In the genomic region with DNA sequence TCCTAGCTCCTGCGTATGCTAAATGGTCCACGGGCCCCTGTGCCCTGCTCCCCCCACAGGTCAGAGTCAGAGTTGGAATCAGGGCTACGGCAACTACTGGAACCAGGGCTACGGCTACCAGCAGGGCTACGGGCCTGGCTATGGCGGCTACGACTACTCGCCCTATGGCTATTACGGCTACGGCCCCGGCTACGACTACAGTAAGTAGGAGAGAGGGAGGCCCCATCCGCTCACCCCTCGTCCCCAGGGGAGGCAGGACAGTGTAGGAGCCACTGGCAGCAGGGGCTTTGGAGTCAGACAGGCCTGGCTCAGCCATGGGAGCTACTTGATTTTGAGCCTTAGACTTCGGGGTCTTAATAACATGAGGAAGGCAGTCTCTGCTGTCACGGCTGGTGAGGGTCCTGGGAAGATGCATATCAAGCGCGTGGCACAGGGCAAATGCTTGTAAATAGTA, we compare ENCODE assay signal across 22 cellular contexts. TPM values are rescaled to one million over a fixed set of nuclear protein-coding genes. Genes with fewer than 3 reads are reported as not detected.
DNase-seq lines count a peak whose midpoint lies in the region; ATAC-seq and TF ChIP-seq lines count a peak whose summit lies in the region.
"Had no signal": no experiment of that assay in that cellular context is flagged by ENCODE, and none has a peak within 500 bp of the region (broad histone marks: within the 10 kb centered on the region; RNA-seq: fewer than 3 reads in every experiment).

No MANE protein-coding gene starts in this region.

- peak overlapping the region; percentile 49 for H3K4me3 Mint-ChIP-seq in activated T-cell treated with anti-CD3 and anti-CD28 coated beads, Interleukin-2, amount 50 U/mL, for 24 hours
- no peak overlapping the region for H3K4me3 Mint-ChIP-seq in stimulated activated effector memory CD8-positive, alpha-beta T cell treated with anti-CD3 and anti-CD28 coated beads, Interleukin-12 subunit alpha, Interleukin-12 subunit beta, amount 100 ng/mL, for 72 hours
- H3K4me3 Mint-ChIP-seq: activated B cell treated with CpG ODN at 0.5 μM for 24 hours; activated CD8-positive, alpha-beta memory T cell treated with anti-CD3 and anti-CD28 coated beads, Interleukin-2, amount 10 ng/mL, durations not matched to agents 7 days and 5 days had no signal

- H3K9me3 ChIP-seq in ectodermal cell (ENCODE audit: control insufficient read depth, low read length) (no peaks in the 10 kb centered on the region), gastroesophageal sphincter (no peaks in the 10 kb centered on the region)
- H3K9me3 ChIP-seq: esophagus squamous epithelium, psoas muscle had no signal

- H3K27ac ChIP-seq in ectodermal cell (ENCODE audit: insufficient read depth, low read depth, low read length, poor library complexity, severe bottlenecking) (peak overlapping the region; percentile 23), gastroesophageal sphincter (no peak overlapping the region)
- H3K27ac ChIP-seq: esophagus squamous epithelium, KMS-11, psoas muscle had no signal

- H3K36me3 ChIP-seq in ectodermal cell (ENCODE audit: control insufficient read depth, insufficient read depth, low read length) (peaks cover 70% of the 10 kb centered on the region), gastroesophageal sphincter (peaks cover 0 to 86% of the 10 kb centered on the region in 2 donors)

- TF ChIP-seq CTCF in gastroesophageal sphincter (IDR thresholded peaks at IDR 0.05) = no peak

- 95% methylated on average over 18 of the region's 18 CpGs for WGBS in ectodermal cell, 2 experiments
- WGBS in gastroesophageal sphincter (ENCODE audit: low coverage in 1 of 2), 2 donors = 92% methylated on average over 5 of the region's 18 CpGs; no CpG with 5 or more reads in 1 of the 2 donors

- H3K27ac Mint-ChIP-seq in activated T-cell treated with anti-CD3 and anti-CD28 coated beads, Interleukin-2, amount 50 U/mL, for 24 hours = peak overlapping the region; percentile 94
- H3K27ac Mint-ChIP-seq in stimulated activated effector memory CD8-positive, alpha-beta T cell treated with anti-CD3 and anti-CD28 coated beads, Interleukin-12 subunit alpha, Interleukin-12 subunit beta, amount 100 ng/mL, for 72 hours = peak overlapping the region; percentile 90

- no peak for TF ChIP-seq POLR2A in gastroesophageal sphincter (IDR thresholded peaks at IDR 0.05)

- ATAC-seq in stimulated activated effector memory CD8-positive, alpha-beta T cell treated with anti-CD3 and anti-CD28 coated beads, Interleukin-12 subunit alpha, Interleukin-12 subunit beta, amount 100 ng/mL, for 72 hours = no peak
- ATAC-seq in gastroesophageal sphincter = no peak
- ATAC-seq: activated CD8-positive, alpha-beta memory T cell treated with anti-CD3 and anti-CD28 coated beads, Interleukin-2, amount 10 ng/mL, durations not matched to agents 7 days and 5 days; psoas muscle had no signal

- no peak for DNase-seq in activated T-cell treated with anti-CD3 and anti-CD28 coated beads, Interleukin-2, amount 50 U/mL, for 24 hours
- DNase-seq in activated T-cell treated with anti-CD3 and anti-CD28 coated beads for 4 hours (no peak), NCI-H510A treated with DMSO at 0.1 percent for 48 hours (lab: John Stamatoyannopoulos, UW) (no peak), nucleus accumbens (lab: John Stamatoyannopoulos, UW) (no peak)
- DNase-seq in stimulated activated effector memory CD8-positive, alpha-beta T cell treated with anti-CD3 and anti-CD28 coated beads, Interleukin-12 subunit alpha, Interleukin-12 subunit beta, amount 100 ng/mL, for 72 hours (ENCODE audit: low spot score in 2 of 2) = no peak
- DNase-seq: activated B cell treated with CpG ODN at 0.5 μM for 24 hours; activated CD8-positive, alpha-beta memory T cell treated with anti-CD3 and anti-CD28 coated beads, Interleukin-2, amount 10 ng/mL, durations not matched to agents 7 days and 5 days; activated naive CD4-positive, alpha-beta T cell; esophagus squamous epithelium; NCI-H1092 treated with DMSO at 0.1 percent for 48 hours; NCI-H526; psoas muscle; stimulated activated naive CD4-positive, alpha-beta T cell; T-helper 2 cell; trophoblast cell had no signal

- no peak for TF ChIP-seq EP300 in gastroesophageal sphincter (IDR thresholded peaks at IDR 0.05)

- H3K27me3 Mint-ChIP-seq in activated T-cell treated with anti-CD3 and anti-CD28 coated beads, Interleukin-2, amount 50 U/mL, for 24 hours = no peaks in the 10 kb centered on the region
- H3K27me3 Mint-ChIP-seq: activated B cell treated with CpG ODN at 0.5 μM for 24 hours; activated CD8-positive, alpha-beta memory T cell treated with anti-CD3 and anti-CD28 coated beads, Interleukin-2, amount 10 ng/mL, durations not matched to agents 7 days and 5 days; brain had no signal

- no peaks in the 10 kb centered on the region for H3K27me3 ChIP-seq in ectodermal cell (ENCODE audit: control insufficient read depth, insufficient read depth, low read length, poor library complexity, severe bottlenecking)
- H3K27me3 ChIP-seq in gastroesophageal sphincter = no peaks in the 10 kb centered on the region
- H3K27me3 ChIP-seq: esophagus squamous epithelium had no signal

- H3K9me3 Mint-ChIP-seq in activated T-cell treated with anti-CD3 and anti-CD28 coated beads, Interleukin-2, amount 50 U/mL, for 24 hours = no peaks in the 10 kb centered on the region
- no peaks in the 10 kb centered on the region for H3K9me3 Mint-ChIP-seq in stimulated activated effector memory CD8-positive, alpha-beta T cell treated with anti-CD3 and anti-CD28 coated beads, Interleukin-12 subunit alpha, Interleukin-12 subunit beta, amount 100 ng/mL, for 72 hours
- H3K9me3 Mint-ChIP-seq: activated B cell treated with CpG ODN at 0.5 μM for 24 hours, brain had no signal

- peaks cover 45% of the 10 kb centered on the region for H3K4me1 Mint-ChIP-seq in activated T-cell treated with anti-CD3 and anti-CD28 coated beads, Interleukin-2, amount 50 U/mL, for 24 hours (ENCODE audit: low read depth)
- H3K4me1 Mint-ChIP-seq in stimulated activated effector memory CD8-positive, alpha-beta T cell treated with anti-CD3 and anti-CD28 coated beads, Interleukin-12 subunit alpha, Interleukin-12 subunit beta, amount 100 ng/mL, for 72 hours = peaks cover 66% of the 10 kb centered on the region

- peaks cover 99% of the 10 kb centered on the region for H3K36me3 Mint-ChIP-seq in activated T-cell treated with anti-CD3 and anti-CD28 coated beads, Interleukin-2, amount 50 U/mL, for 24 hours (ENCODE audit: low read depth)
- H3K36me3 Mint-ChIP-seq in stimulated activated effector memory CD8-positive, alpha-beta T cell treated with anti-CD3 and anti-CD28 coated beads, Interleukin-12 subunit alpha, Interleukin-12 subunit beta, amount 100 ng/mL, for 72 hours = peaks cover 100% of the 10 kb centered on the region

- H3K4me1 ChIP-seq in ectodermal cell (ENCODE audit: control insufficient read depth, insufficient read depth, low read length) (peaks cover 14% of the 10 kb centered on the region), gastroesophageal sphincter (peaks cover 0 to 38% (median 19%) of the 10 kb centered on the region in 3 donors)

- no peak overlapping the region for H3K4me3 ChIP-seq in ectodermal cell (ENCODE audit: insufficient read depth, low read depth, low read length)
- no peak overlapping the region for H3K4me3 ChIP-seq in gastroesophageal sphincter
- H3K4me3 ChIP-seq: esophagus squamous epithelium, psoas muscle had no signal

TF ChIP-seq in PFSK-1, 5 proteins besides CTCF, POLR2A, EP300 and RAD21 (continues in another document):
- TF ChIP-seq, protein P1, sequence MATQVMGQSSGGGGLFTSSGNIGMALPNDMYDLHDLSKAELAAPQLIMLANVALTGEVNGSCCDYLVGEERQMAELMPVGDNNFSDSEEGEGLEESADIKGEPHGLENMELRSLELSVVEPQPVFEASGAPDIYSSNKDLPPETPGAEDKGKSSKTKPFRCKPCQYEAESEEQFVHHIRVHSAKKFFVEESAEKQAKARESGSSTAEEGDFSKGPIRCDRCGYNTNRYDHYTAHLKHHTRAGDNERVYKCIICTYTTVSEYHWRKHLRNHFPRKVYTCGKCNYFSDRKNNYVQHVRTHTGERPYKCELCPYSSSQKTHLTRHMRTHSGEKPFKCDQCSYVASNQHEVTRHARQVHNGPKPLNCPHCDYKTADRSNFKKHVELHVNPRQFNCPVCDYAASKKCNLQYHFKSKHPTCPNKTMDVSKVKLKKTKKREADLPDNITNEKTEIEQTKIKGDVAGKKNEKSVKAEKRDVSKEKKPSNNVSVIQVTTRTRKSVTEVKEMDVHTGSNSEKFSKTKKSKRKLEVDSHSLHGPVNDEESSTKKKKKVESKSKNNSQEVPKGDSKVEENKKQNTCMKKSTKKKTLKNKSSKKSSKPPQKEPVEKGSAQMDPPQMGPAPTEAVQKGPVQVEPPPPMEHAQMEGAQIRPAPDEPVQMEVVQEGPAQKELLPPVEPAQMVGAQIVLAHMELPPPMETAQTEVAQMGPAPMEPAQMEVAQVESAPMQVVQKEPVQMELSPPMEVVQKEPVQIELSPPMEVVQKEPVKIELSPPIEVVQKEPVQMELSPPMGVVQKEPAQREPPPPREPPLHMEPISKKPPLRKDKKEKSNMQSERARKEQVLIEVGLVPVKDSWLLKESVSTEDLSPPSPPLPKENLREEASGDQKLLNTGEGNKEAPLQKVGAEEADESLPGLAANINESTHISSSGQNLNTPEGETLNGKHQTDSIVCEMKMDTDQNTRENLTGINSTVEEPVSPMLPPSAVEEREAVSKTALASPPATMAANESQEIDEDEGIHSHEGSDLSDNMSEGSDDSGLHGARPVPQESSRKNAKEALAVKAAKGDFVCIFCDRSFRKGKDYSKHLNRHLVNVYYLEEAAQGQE (IDR thresholded peaks at IDR 0.05; ENCODE audit: insufficient read depth in 1 of 2, low read depth in 2 of 2, low read length in 2 of 2) = no peak

RNA-seq across cellular contexts. Expression of a gene that starts 5.8 kb away (rescaled TPM):
- polyA plus RNA-seq in PFSK-1 (2012; ENCODE audit: insufficient read length, low read depth) = 243 TPM
- polyA plus RNA-seq in ectodermal cell (2013, experiment 1 of 4) = 419 TPM
- 408 TPM for polyA plus RNA-seq in ectodermal cell (2013, experiment 2 of 4)
- 266 TPM for polyA plus RNA-seq in ectodermal cell (2013, experiment 3 of 4)
- polyA plus RNA-seq in ectodermal cell (2013, experiment 4 of 4) = 285 TPM
- 100 to 1,000 TPM in 2 of 4 donors, 10 to 100 TPM in 2; 79.9 to 140 (median 106) TPM for total RNA-seq in gastroesophageal sphincter

RNA-seq across cellular contexts. Expression of a gene that starts 22.5 kb away (rescaled TPM):
- polyA plus RNA-seq in PFSK-1 (2012; ENCODE audit: insufficient read length, low read depth) = 75.6 TPM
- polyA plus RNA-seq in ectodermal cell (2013, experiment 1 of 4) = 33.6 TPM
- 38.2 TPM for polyA plus RNA-seq in ectodermal cell (2013, experiment 2 of 4)
- polyA plus RNA-seq in ectodermal cell (2013, experiment 3 of 4) = 27.4 TPM
- polyA plus RNA-seq in ectodermal cell (2013, experiment 4 of 4) = 38.5 TPM
- total RNA-seq in gastroesophageal sphincter = 10 to 100 TPM; 37.3 to 51.2 (median 41.6) TPM

RNA-seq across cellular contexts. Expression of a gene that starts 22.9 kb away (rescaled TPM):
- not detected for polyA plus RNA-seq in PFSK-1 (2012; ENCODE audit: insufficient read length, low read depth)
- not detected for polyA plus RNA-seq in ectodermal cell (2013, experiment 1 of 4)
- polyA plus RNA-seq in ectodermal cell (2013, experiment 2 of 4) = not detected
- polyA plus RNA-seq in ectodermal cell (2013, experiment 3 of 4) = not detected
- not detected for polyA plus RNA-seq in ectodermal cell (2013, experiment 4 of 4)
- not detected for total RNA-seq in gastroesophageal sphincter
- total RNA-seq: activated B cell treated with CpG ODN at 0.5 μM for 24 hours; activated CD8-positive, alpha-beta memory T cell treated with anti-CD3 and anti-CD28 coated beads, Interleukin-2, amount 10 ng/mL, durations not matched to agents 7 days and 5 days; dermis microvascular lymphatic vessel endothelial cell; esophagus squamous epithelium; lower leg skin; psoas muscle had no signal
- polyA plus RNA-seq: psoas muscle had no signal

RNA-seq across cellular contexts. Expression of a gene that starts 56.4 kb away (rescaled TPM):
- polyA plus RNA-seq in PFSK-1 (2012; ENCODE audit: insufficient read length, low read depth) = 304 TPM
- 189 TPM for polyA plus RNA-seq in ectodermal cell (2013, experiment 1 of 4)
- 182 TPM for polyA plus RNA-seq in ectodermal cell (2013, experiment 2 of 4)
- polyA plus RNA-seq in ectodermal cell (2013, experiment 3 of 4) = 163 TPM
- polyA plus RNA-seq in ectodermal cell (2013, experiment 4 of 4) = 174 TPM
- 100 to 1,000 TPM; 192 to 253 (median 218) TPM for total RNA-seq in gastroesophageal sphincter
